In genomic region chr12:57454213-57454565, GRCh38 we compare ENCODE assay signal across 18 cellular contexts. TPM values are rescaled to one million over a fixed set of nuclear protein-coding genes. Genes with fewer than 3 reads are reported as not detected.
DNase-seq lines count a peak whose midpoint lies in the region; TF ChIP-seq lines count a peak whose summit lies in the region.
"Had no signal": no experiment of that assay in that cellular context is flagged by ENCODE, and none has a peak within 500 bp of the region (broad histone marks: within the 10 kb centered on the region; RNA-seq: fewer than 3 reads in every experiment).

No MANE protein-coding gene starts in this region.

- H3K4me2 ChIP-seq in KMS-11 (peak overlapping the region; percentile 98), hepatocyte (no peak overlapping the region)

- no peak for DNase-seq in CD8-positive, alpha-beta memory T cell
- DNase-seq in hepatocyte (ENCODE audit: low spot score), result no peak
- no peak for DNase-seq in SHP77 treated with DMSO at 0.1 percent for 48 hours (lab: John Stamatoyannopoulos, UW)
- no peak for DNase-seq in KBM-7
- DNase-seq in NCI-H1436 treated with DMSO at 0.1 percent for 48 hours (lab: John Stamatoyannopoulos, UW), result no peak
- DNase-seq: activated CD4-positive, CD25-positive, alpha-beta regulatory T cell; AML-193; dorsolateral prefrontal cortex; heart right ventricle; KG1; midbrain; NCI-H1417 treated with DMSO at 0.1 percent for 48 hours; RPMI8226; T-helper 1 cell had no signal

- H3K27ac ChIP-seq in CD8-positive, alpha-beta memory T cell (ENCODE audit: low read depth, low read length), result peak overlapping the region; percentile 51
- H3K27ac ChIP-seq in KMS-11 (peak overlapping the region; percentile 51), hepatocyte (peak overlapping the region; percentile 91)

- H2AFZ ChIP-seq in KMS-11 (ENCODE audit: low read depth) (peak overlapping the region; percentile 83), hepatocyte (no peak overlapping the region)

- 92% methylated on average over 2 of the region's 2 CpGs for WGBS in hepatocyte (ENCODE audit: low lambda C conversion rate, missing lambda C conversion rate)

- H4K20me1 ChIP-seq in KMS-11 (ENCODE audit: insufficient read depth), result no peaks in the 10 kb centered on the region
- H4K20me1 ChIP-seq in hepatocyte (ENCODE audit: insufficient read depth, poor library complexity, severe bottlenecking), result no peaks in the 10 kb centered on the region

- H3K27me3 Mint-ChIP-seq in CD8-positive, alpha-beta memory T cell, result peaks cover 3% of the 10 kb centered on the region in 2 donors

- no peaks in the 10 kb centered on the region for H3K9me3 ChIP-seq in CD8-positive, alpha-beta memory T cell (ENCODE audit: low read length)
- no peaks in the 10 kb centered on the region for H3K9me3 ChIP-seq in hepatocyte (ENCODE audit: low read depth)
- H3K9me3 ChIP-seq: heart right ventricle had no signal

- TF ChIP-seq CTCF in KMS-11 (conservative IDR thresholded peaks at IDR 0.05; ENCODE audit: low read depth, low read length), result no peak
- TF ChIP-seq CTCF in hepatocyte (IDR thresholded peaks at IDR 0.05; ENCODE audit: poor library complexity), result no peak

- H3K27ac Mint-ChIP-seq in CD8-positive, alpha-beta memory T cell, result no peak overlapping the region
- H3K27ac Mint-ChIP-seq: activated naive CD4-positive, alpha-beta T cell treated with anti-CD3 and anti-CD28 coated beads, Interleukin-2, amount 50 U/mL, for 72 hours had no signal

- POLR2A ChIA-PET in CD8-positive, alpha-beta memory T cell (lab: Charles Lee), result no interaction called here

- no peaks in the 10 kb centered on the region for H3K9me2 ChIP-seq in hepatocyte (replicated peaks; ENCODE audit: insufficient read depth)

- H3K4me1 ChIP-seq in CD8-positive, alpha-beta memory T cell (ENCODE audit: insufficient read depth, low read length), result peaks cover 7% of the 10 kb centered on the region
- H3K4me1 ChIP-seq in KMS-11 (ENCODE audit: low read depth, poor library complexity, severe bottlenecking) (peaks cover 64% of the 10 kb centered on the region), hepatocyte (ENCODE audit: insufficient read depth) (peaks cover 48% of the 10 kb centered on the region)

- H3K4me3 Mint-ChIP-seq in CD8-positive, alpha-beta memory T cell, result no peak overlapping the region

- H3K36me3 ChIP-seq in CD8-positive, alpha-beta memory T cell (ENCODE audit: insufficient read depth, low read length), result no peaks in the 10 kb centered on the region
- H3K36me3 ChIP-seq in KMS-11 (ENCODE audit: insufficient read depth) (no peaks in the 10 kb centered on the region), hepatocyte (replicated peaks; ENCODE audit: insufficient read depth, low read depth) (no peaks in the 10 kb centered on the region)
- H3K36me3 ChIP-seq: heart right ventricle had no signal

- in situ Hi-C loops in KBM-7 (cut with MboI; ENCODE audit: low pct_unique_long_range_greater_than_20kb, low sequenced_read_pairs), result no loop called here

- peaks cover 0 to 2% (median 0%) of the 10 kb centered on the region in 3 donors for H3K36me3 Mint-ChIP-seq in CD8-positive, alpha-beta memory T cell
- H3K36me3 Mint-ChIP-seq: activated naive CD4-positive, alpha-beta T cell treated with anti-CD3 and anti-CD28 coated beads, Interleukin-2, amount 50 U/mL, for 72 hours had no signal

- CTCF ChIA-PET in CD8-positive, alpha-beta memory T cell (lab: Charles Lee), result interaction anchor here (1.2 to 2.6 kb wide), 4 partner anchors 10 to 190 kb away, joined by 3 to 15 read pairs (median 5); no protein-coding TSS in a partner anchor

- H3K27me3 ChIP-seq in CD8-positive, alpha-beta memory T cell (ENCODE audit: insufficient read depth, low read length, poor library complexity, severe bottlenecking), result no peaks in the 10 kb centered on the region
- H3K27me3 ChIP-seq in KMS-11 (ENCODE audit: insufficient read depth, low read depth), result no peaks in the 10 kb centered on the region
- H3K27me3 ChIP-seq in hepatocyte, result no peaks in the 10 kb centered on the region
- H3K27me3 ChIP-seq: dorsolateral prefrontal cortex, heart right ventricle had no signal

- peak overlapping the region; percentile 61; the same call in 1 of the 2 replicates for H3K9ac ChIP-seq in KMS-11

- H3K79me2 ChIP-seq in KMS-11 (ENCODE audit: insufficient read depth, low read depth) (no peaks in the 10 kb centered on the region), hepatocyte (no peaks in the 10 kb centered on the region)

- H3K9me3 Mint-ChIP-seq in CD8-positive, alpha-beta memory T cell, result no peaks in the 10 kb centered on the region
- H3K9me3 Mint-ChIP-seq: activated naive CD4-positive, alpha-beta T cell treated with anti-CD3 and anti-CD28 coated beads, Interleukin-2, amount 50 U/mL, for 72 hours had no signal

- H3K4me3 ChIP-seq in CD8-positive, alpha-beta memory T cell (ENCODE audit: low read length), result no peak overlapping the region
- no peak overlapping the region for H3K4me3 ChIP-seq in KMS-11 (IDR thresholded peaks at IDR 0.05; ENCODE audit: insufficient read depth, low read depth, low read length)
- H3K4me3 ChIP-seq in hepatocyte, result no peak overlapping the region
- H3K4me3 ChIP-seq: dorsolateral prefrontal cortex, heart right ventricle had no signal

- H3K4me1 Mint-ChIP-seq in CD8-positive, alpha-beta memory T cell, result peaks cover 11 to 14% (median 12%) of the 10 kb centered on the region in 3 donors

RNA-seq across cellular contexts. Expression of gene INHBE, which starts 0.9 kb away (rescaled TPM):
- under 1 TPM; 0.38 to 0.61 TPM for total RNA-seq in CD8-positive, alpha-beta memory T cell
- not detected for polyA plus RNA-seq in CD8-positive, alpha-beta memory T cell
- 44.2 and 45.9 TPM in 2 replicates for total RNA-seq in hepatocyte
- polyA plus RNA-seq in hepatocyte, result 6.1 and 15.1 TPM in 2 replicates

RNA-seq across cellular contexts. Expression of gene GLI1, which starts 5.4 kb away (rescaled TPM):
- under 1 TPM; 0.55 to 0.75 TPM for total RNA-seq in CD8-positive, alpha-beta memory T cell
- 0.32 TPM for polyA plus RNA-seq in CD8-positive, alpha-beta memory T cell
- total RNA-seq in hepatocyte, result 5.9 and 7.6 TPM in 2 replicates
- 5.1 and 6.0 TPM in 2 replicates for polyA plus RNA-seq in hepatocyte

RNA-seq across cellular contexts. Expression of gene INHBC, which starts 19.6 kb away (rescaled TPM):
- total RNA-seq in CD8-positive, alpha-beta memory T cell, result under 1 TPM; 0.11 TPM
- polyA plus RNA-seq in CD8-positive, alpha-beta memory T cell, result not detected
- 1.3 and 1.8 TPM in 2 replicates for total RNA-seq in hepatocyte
- 1.5 and 3.4 TPM in 2 replicates for polyA plus RNA-seq in hepatocyte
- total RNA-seq: activated naive CD4-positive, alpha-beta T cell treated with anti-CD3 and anti-CD28 coated beads, Interleukin-2, amount 50 U/mL, for 72 hours; bronchial epithelial cell; kidney epithelial cell had no signal

RNA-seq across cellular contexts. Expression of gene R3HDM2, which starts 23.3 kb away (rescaled TPM):
- 10 to 100 TPM; 28.2 to 36.8 TPM for total RNA-seq in CD8-positive, alpha-beta memory T cell
- 15.1 TPM for polyA plus RNA-seq in CD8-positive, alpha-beta memory T cell
- 22.8 and 28.7 TPM in 2 replicates for total RNA-seq in hepatocyte
- 13.4 and 17.1 TPM in 2 replicates for polyA plus RNA-seq in hepatocyte

RNA-seq across cellular contexts. Expression of gene ARHGAP9, which starts 25.5 kb away (rescaled TPM):
- 100 to 1,000 TPM; 116 to 121 TPM for total RNA-seq in CD8-positive, alpha-beta memory T cell
- polyA plus RNA-seq in CD8-positive, alpha-beta memory T cell, result 181 TPM
- 0.44 and 2.0 TPM in 2 replicates for total RNA-seq in hepatocyte
- polyA plus RNA-seq in hepatocyte, result 2.2 and 3.6 TPM in 2 replicates
- total RNA-seq: bronchial epithelial cell had no signal

Comparison
In these comparisons a context has a peak if more than half of its experiments do, and no peak if none do; other contexts are left out.
1. RNA of gene INHBE, which starts 0.9 kb away (total RNA-seq): 44.2 to 45.9 TPM in hepatocyte; 0.38 to 0.61 TPM in CD8-positive, alpha-beta memory T cell; every median in the first group is over 10 times any median in the second.
2. Peak in every context shown above with its lines, with median percentiles within 50 percentile points of each other: H3K27ac ChIP-seq.